ENCODE assay signal across 12 cellular contexts in genomic region chr10:118809821-118810220, GRCh38. TPM values are rescaled to one million over a fixed set of nuclear protein-coding genes. Genes with fewer than 3 reads are reported as not detected.
DNase-seq lines count a peak whose midpoint lies in the region; ATAC-seq and TF ChIP-seq lines count a peak whose summit lies in the region.
"Had no signal": no experiment of that assay in that cellular context is flagged by ENCODE, and none has a peak within 500 bp of the region (broad histone marks: within the 10 kb centered on the region; RNA-seq: fewer than 3 reads in every experiment).

No MANE protein-coding gene starts in this region.

- 89% methylated on average over 9 of the region's 9 CpGs for WGBS in suprapubic skin

- peaks cover 19% of the 10 kb centered on the region for H3K4me1 ChIP-seq in neural progenitor cell
- H3K4me1 ChIP-seq in suprapubic skin: no peaks in the 10 kb centered on the region
- H3K4me1 ChIP-seq: Caco-2, HAP-1 had no signal

- no peaks in the 10 kb centered on the region for H3K9me3 ChIP-seq in neural progenitor cell (ENCODE audit: low read depth)
- no peaks in the 10 kb centered on the region for H3K9me3 ChIP-seq in suprapubic skin
- H3K9me3 ChIP-seq: Caco-2, HAP-1 had no signal

- no peak for TF ChIP-seq POLR2A in suprapubic skin (IDR thresholded peaks at IDR 0.05)

- H3K36me3 ChIP-seq in neural progenitor cell: no peaks in the 10 kb centered on the region
- H3K36me3 ChIP-seq in suprapubic skin: no peaks in the 10 kb centered on the region
- H3K36me3 ChIP-seq: HAP-1 had no signal

- H3K27me3 ChIP-seq in neural progenitor cell (no peaks in the 10 kb centered on the region), suprapubic skin (peaks cover 3% of the 10 kb centered on the region)

- DNase-seq in CD14-positive monocyte (ENCODE audit: low spot score) (no peak), left lobe of liver (ENCODE audit: low spot score) (peak; percentile 40), neural progenitor cell (ENCODE audit: low spot score) (no peak), suprapubic skin (ENCODE audit: low spot score in 2 of 2) (peak; percentile 46 to 74), foreskin melanocyte (no peak), GM13977 (ENCODE audit: low spot score) (no peak), immature natural killer cell (no peak)
- DNase-seq: CD4-positive, alpha-beta T cell; GM23248 had no signal

- H3F3A ChIP-seq in neural progenitor cell (ENCODE audit: low read depth): peaks cover 7% of the 10 kb centered on the region

- TF ChIP-seq CTCF in CD14-positive monocyte (IDR thresholded peaks at IDR 0.05) (no peak), neural progenitor cell (IDR thresholded peaks at IDR 0.05) (no peak), suprapubic skin (IDR thresholded peaks at IDR 0.05) (no peak), GM13977 (IDR thresholded peaks at IDR 0.05; ENCODE audit: extremely low read depth, insufficient read depth, missing control alignments) (no peak)

- H3K27ac Mint-ChIP-seq in CD14-positive monocyte (peak overlapping the region in 2 of 7 donors; percentile 18 to 47), neural progenitor cell (no peak overlapping the region), immature natural killer cell (no peak overlapping the region)
- H3K27ac Mint-ChIP-seq: B cell; CD4-positive, alpha-beta T cell had no signal

- H3K27me3 Mint-ChIP-seq in CD14-positive monocyte (ENCODE audit: low read depth in 3 of 3) (peaks cover 2 to 7% (median 3%) of the 10 kb centered on the region in 3 donors), neural progenitor cell (ENCODE audit: insufficient read depth, low read depth) (peaks cover 7% of the 10 kb centered on the region), immature natural killer cell (ENCODE audit: low read depth in 3 of 3) (peaks cover 0 to 2% (median 0%) of the 10 kb centered on the region in 3 donors)

- H3K36me3 Mint-ChIP-seq in CD14-positive monocyte (no peaks in the 10 kb centered on the region), neural progenitor cell (no peaks in the 10 kb centered on the region), immature natural killer cell (no peaks in the 10 kb centered on the region)

- no peak overlapping the region for H3K27ac ChIP-seq in neural progenitor cell
- H3K27ac ChIP-seq in suprapubic skin: no peak overlapping the region
- H3K27ac ChIP-seq: GM23248 had no signal

- H2AFZ ChIP-seq in neural progenitor cell (replicated peaks): peak overlapping the region; percentile 63
- H2AFZ ChIP-seq: GM23248 had no signal

- no peak overlapping the region for H3K4me3 ChIP-seq in neural progenitor cell
- no peak overlapping the region for H3K4me3 ChIP-seq in suprapubic skin
- H3K4me3 ChIP-seq: GM23248, HAP-1 had no signal

- peaks cover 13% of the 10 kb centered on the region for H3K4me1 Mint-ChIP-seq in CD14-positive monocyte
- peaks cover 22% of the 10 kb centered on the region for H3K4me1 Mint-ChIP-seq in neural progenitor cell
- no peaks in the 10 kb centered on the region for H3K4me1 Mint-ChIP-seq in immature natural killer cell
- H3K4me1 Mint-ChIP-seq: B cell had no signal

- no peaks in the 10 kb centered on the region for H3K79me2 ChIP-seq in neural progenitor cell (ENCODE audit: low read depth)

- no peak for TF ChIP-seq EP300 in suprapubic skin (IDR thresholded peaks at IDR 0.05)

- H3K9me3 Mint-ChIP-seq in CD14-positive monocyte: peaks cover 0 to 1% (median 0%) of the 10 kb centered on the region in 7 donors
- no peaks in the 10 kb centered on the region for H3K9me3 Mint-ChIP-seq in neural progenitor cell
- no peaks in the 10 kb centered on the region for H3K9me3 Mint-ChIP-seq in immature natural killer cell
- H3K9me3 Mint-ChIP-seq: CD4-positive, alpha-beta T cell had no signal

- no peak for ATAC-seq in left lobe of liver

- no peak overlapping the region for H3K9ac ChIP-seq in neural progenitor cell
- H3K9ac ChIP-seq: GM23248 had no signal

- H3K4me3 Mint-ChIP-seq in CD14-positive monocyte (peak overlapping the region; percentile 5 to 60), neural progenitor cell (no peak overlapping the region), immature natural killer cell (no peak overlapping the region)
- H3K4me3 Mint-ChIP-seq: B cell; CD4-positive, alpha-beta T cell had no signal

- intact Hi-C loops in CD14-positive monocyte (cut with micrococcal nuclease): no loop called here

- in situ Hi-C loops in GM13977 (cut with MboI; ENCODE audit: low pct_unique_long_range_greater_than_20kb, low sequenced_read_pairs, unreplicated experiment): no loop called here

- no peaks in the 10 kb centered on the region for H4K20me1 ChIP-seq in neural progenitor cell (ENCODE audit: low read depth)

- no peak overlapping the region for H3K4me2 ChIP-seq in neural progenitor cell

RNA-seq across cellular contexts. Expression of gene CACUL1, which starts 55.1 kb away (rescaled TPM):
- polyA plus RNA-seq in CD14-positive monocyte (10 to 100 TPM; 38.8 to 50.8 TPM), immature natural killer cell (10 to 100 TPM; 23.8 to 41.4 (median 25.8) TPM)
- total RNA-seq in left lobe of liver (16.1 TPM), neural progenitor cell (ENCODE audit: low replicate concordance) (28.3 and 38.8 TPM in 2 replicates), suprapubic skin (10 to 100 TPM; 21.9 to 41.6 (median 25.2) TPM)

Comparison
In these comparisons a context has a peak if more than half of its experiments do, and no peak if none do; other contexts are left out.
1. DNase-seq: peak in left lobe of liver (single experiment) and suprapubic skin (2 of 2); none in CD14-positive monocyte (single experiment), neural progenitor cell (single experiment), foreskin melanocyte (single experiment), GM13977 (single experiment) and immature natural killer cell (0 of 3).
2. H3K4me3 Mint-ChIP-seq: peak in CD14-positive monocyte (2 of 2); none in neural progenitor cell (single experiment) and immature natural killer cell (0 of 5).